ENCODE assay signal across 21 cellular contexts in genomic region chr4:15035152-15035551, GRCh38. TPM values are rescaled to one million over a fixed set of nuclear protein-coding genes. Genes with fewer than 3 reads are reported as not detected.
DNase-seq lines count a peak whose midpoint lies in the region; ATAC-seq, FAIRE-seq and TF ChIP-seq lines count a peak whose summit lies in the region.
"Had no signal": no experiment of that assay in that cellular context is flagged by ENCODE, and none has a peak within 500 bp of the region (broad histone marks: within the 10 kb centered on the region; RNA-seq: fewer than 3 reads in every experiment).

No MANE protein-coding gene starts in this region.

- TF ChIP-seq CTCF in K562 (IDR thresholded peaks at IDR 0.05 in 2 of 3, conservative IDR thresholded peaks at IDR 0.05 in 1 of 3; ENCODE audit: insufficient read depth in 2 of 3, low read depth in 1 of 3, low read length in 3 of 3) = no peak
- TF ChIP-seq CTCF in HepG2 (CRISPR knock-in tag; IDR thresholded peaks at IDR 0.05) = no peak
- TF ChIP-seq CTCF in Peyer's patch (IDR thresholded peaks at IDR 0.05) = no peak

- no TSS peak for BruUV-seq in K562 (replicated peaks; lab: Mats Ljungman, UMichigan)
- no TSS peak for BruUV-seq in HepG2 (replicated peaks; lab: Mats Ljungman, UMichigan)

- H4K20me1 ChIP-seq in K562 (replicated peaks; ENCODE audit: control insufficient read depth, insufficient read depth, low read length) (no peaks in the 10 kb centered on the region), HepG2 (ENCODE audit: insufficient read depth, low read length) (no peaks in the 10 kb centered on the region)

- in situ Hi-C loops in K562 (cut with MboI) = no loop called here
- in situ Hi-C loops in HepG2 (cut with HindIII; ENCODE audit: extremely low pct_ligation_motif_present, low pct_unique_long_range_greater_than_20kb) = no loop called here

- peak; percentile 49 to 99 for ATAC-seq in activated naive CD4-positive, alpha-beta T cell treated with anti-CD3 and anti-CD28 coated beads, Interleukin-2, amount 50 U/mL, for 72 hours
- ATAC-seq in K562 (peak; percentile 59; the same call in 2 of the 3 replicates), HepG2 (no peak), HG02763 (IDR thresholded peaks at IDR 0.05; ENCODE audit: unreplicated experiment) (no peak), HG03432 (IDR thresholded peaks at IDR 0.05; ENCODE audit: unreplicated experiment) (no peak)
- ATAC-seq: mucosa of descending colon had no signal

- TF ChIP-seq RAD21 in K562 (CRISPR knock-in tag; conservative IDR thresholded peaks at IDR 0.05 in 1 of 2, IDR thresholded peaks at IDR 0.05 in 1 of 2) (no peak), HepG2 (CRISPR knock-in tag; IDR thresholded peaks at IDR 0.05) (no peak)

- H2AFZ ChIP-seq in K562 (ENCODE audit: low read depth, low read length) = no peak overlapping the region
- H2AFZ ChIP-seq in HepG2 (ENCODE audit: low read length) = no peak overlapping the region

- peaks cover 0 to 17% of the 10 kb centered on the region in 2 donors for H3K36me3 Mint-ChIP-seq in activated naive CD4-positive, alpha-beta T cell treated with anti-CD3 and anti-CD28 coated beads, Interleukin-2, amount 50 U/mL, for 72 hours
- peaks cover 25% of the 10 kb centered on the region for H3K36me3 Mint-ChIP-seq in activated naive CD4-positive, alpha-beta T cell treated with anti-CD3 and anti-CD28 coated beads, Interleukin-2, amount 10 ng/mL, durations not matched to agents 7 days and 5 days

- H3K79me2 ChIP-seq in K562 (ENCODE audit: control insufficient read depth, insufficient read depth, low read length) (no peaks in the 10 kb centered on the region), HepG2 (ENCODE audit: insufficient read depth, low read length) (no peaks in the 10 kb centered on the region)

- intact Hi-C loops in K562 (cut with micrococcal nuclease) (no loop called here), HepG2 (cut with micrococcal nuclease; ENCODE audit: unreplicated experiment) (no loop called here)

- no peaks in the 10 kb centered on the region for H3K4me1 ChIP-seq in K562 (replicated peaks in 1 of 2; ENCODE audit: control insufficient read depth in 2 of 2, insufficient read depth in 2 of 2, low read length in 2 of 2)
- H3K4me1 ChIP-seq in HepG2 (ENCODE audit: insufficient read depth, low read length) = no peaks in the 10 kb centered on the region; the same call in 1 of the 2 replicates
- H3K4me1 ChIP-seq in Peyer's patch = peaks cover 0 to 8% (median 0%) of the 10 kb centered on the region in 4 donors

- POLR2A ChIA-PET in K562 (lab: Yijun Ruan, JAX) = interaction anchor here (1.2 to 1.3 kb wide), 2 partner anchors 15 to 20 kb away, joined by 3 read pairs; no protein-coding TSS in a partner anchor
- POLR2A ChIA-PET in HepG2 (lab: Yijun Ruan, JAX) = no interaction called here

- H3K4me2 ChIP-seq in K562 (ENCODE audit: insufficient read depth, low read length) = no peak overlapping the region
- no peak overlapping the region for H3K4me2 ChIP-seq in HepG2 (ENCODE audit: low read depth, low read length)

- H3K4me3 ChIP-seq in K562 = no peak overlapping the region
- no peak overlapping the region for H3K4me3 ChIP-seq in HepG2 (replicated peaks in 1 of 3; ENCODE audit: insufficient read depth in 1 of 3, low read depth in 2 of 3, low read length in 3 of 3)
- H3K4me3 ChIP-seq in Peyer's patch = no peak overlapping the region
- H3K4me3 ChIP-seq: mucosa of descending colon, ovary, SJSA1 had no signal

- no peaks in the 10 kb centered on the region for H3K27me3 Mint-ChIP-seq in activated naive CD4-positive, alpha-beta T cell treated with anti-CD3 and anti-CD28 coated beads, Interleukin-2, amount 10 ng/mL, durations not matched to agents 7 days and 5 days
- H3K27me3 Mint-ChIP-seq: activated CD4-positive, alpha-beta T cell treated with anti-CD3 and anti-CD28 coated beads, Interleukin-2, amount 10 ng/mL, durations not matched to agents 7 days and 5 days; CD8-positive, alpha-beta memory T cell had no signal

- no peaks in the 10 kb centered on the region for H3K27me3 ChIP-seq in K562 (ENCODE audit: control insufficient read depth in 2 of 2, insufficient read depth in 2 of 2, low read length in 2 of 2)
- no peaks in the 10 kb centered on the region for H3K27me3 ChIP-seq in HepG2 (ENCODE audit: control insufficient read depth in 1 of 2, insufficient read depth in 2 of 2, low read length in 2 of 2)
- H3K27me3 ChIP-seq in Peyer's patch = no peaks in the 10 kb centered on the region
- H3K27me3 ChIP-seq: ovary, SJSA1 had no signal

- DNase-seq in activated naive CD4-positive, alpha-beta T cell treated with anti-CD3 and anti-CD28 coated beads, Interleukin-2, amount 50 U/mL, for 72 hours (ENCODE audit: low spot score in 2 of 2) = no peak
- no peak for DNase-seq in activated naive CD4-positive, alpha-beta T cell treated with anti-CD3 and anti-CD28 coated beads, Interleukin-2, amount 10 ng/mL, durations not matched to agents 7 days and 5 days
- DNase-seq in K562 (ENCODE audit: extremely low read depth in 1 of 4, low spot score in 3 of 4) (peak in 2 of 4 experiments; percentile 5 to 11), HepG2 (ENCODE audit: low spot score) (peak; percentile 25), superior temporal gyrus (ENCODE audit: extremely low spot score) (peak; percentile 20), Peyer's patch (no peak)
- DNase-seq: activated CD4-positive, alpha-beta T cell treated with anti-CD3 and anti-CD28 coated beads, Interleukin-2, amount 10 ng/mL, durations not matched to agents 7 days and 5 days; activated effector memory CD4-positive, alpha-beta T cell treated with Interleukin-2 at 50 U/mL for 16 hours; CD8-positive, alpha-beta memory T cell; glutamatergic neuron; islet precursor cell; mucosa of descending colon; NCI-H1417 treated with DMSO at 0.1 percent for 48 hours; NCI-H345; ovary; stimulated activated CD4-positive, alpha-beta T cell treated with anti-CD3 and anti-CD28 coated beads, Interleukin-15, amount 100 ng/mL, for 24 hours had no signal

- CTCF ChIA-PET in activated naive CD4-positive, alpha-beta T cell treated with anti-CD3 and anti-CD28 coated beads, Interleukin-2, amount 10 ng/mL, durations not matched to agents 7 days and 5 days (lab: Charles Lee) = no interaction called here
- CTCF ChIA-PET in K562 (lab: Yijun Ruan, JAX; ENCODE audit: low intra/inter-chr PET ratio) = no interaction called here
- CTCF ChIA-PET in HepG2 (lab: Yijun Ruan, JAX; ENCODE audit: low intra/inter-chr PET ratio, low total read pairs) = no interaction called here

- H3K9ac ChIP-seq in K562 (ENCODE audit: insufficient read depth in 1 of 2, low read depth in 2 of 2, low read length in 2 of 2) (no peak overlapping the region), HepG2 (ENCODE audit: insufficient read depth, low read depth, low read length) (no peak overlapping the region)

- no peak overlapping the region for H3K27ac Mint-ChIP-seq in activated naive CD4-positive, alpha-beta T cell treated with anti-CD3 and anti-CD28 coated beads, Interleukin-2, amount 50 U/mL, for 72 hours
- no peak overlapping the region for H3K27ac Mint-ChIP-seq in activated naive CD4-positive, alpha-beta T cell treated with anti-CD3 and anti-CD28 coated beads, Interleukin-2, amount 10 ng/mL, durations not matched to agents 7 days and 5 days
- H3K27ac Mint-ChIP-seq: activated CD4-positive, alpha-beta T cell treated with anti-CD3 and anti-CD28 coated beads, Interleukin-2, amount 10 ng/mL, durations not matched to agents 7 days and 5 days had no signal

- peak; percentile 68 for FAIRE-seq in K562 (lab: Jason Lieb, UNC)
- FAIRE-seq in HepG2 (lab: Jason Lieb, UNC) = no peak
- FAIRE-seq: GM12891 had no signal

- H3K27ac ChIP-seq in K562 (ENCODE audit: extremely low read depth, low read depth, low read length) = no peak overlapping the region
- H3K27ac ChIP-seq in HepG2 (ENCODE audit: extremely low read length, insufficient read depth, low read length) = no peak overlapping the region
- no peak overlapping the region for H3K27ac ChIP-seq in Peyer's patch
- H3K27ac ChIP-seq: HL-60, SJSA1 had no signal

- H3K9me3 ChIP-seq in K562 (replicated peaks; ENCODE audit: control insufficient read depth, insufficient read depth, low read depth, low read length) = no peaks in the 10 kb centered on the region
- no peaks in the 10 kb centered on the region for H3K9me3 ChIP-seq in HepG2 (ENCODE audit: low read length)
- no peaks in the 10 kb centered on the region for H3K9me3 ChIP-seq in Peyer's patch
- H3K9me3 ChIP-seq: mucosa of descending colon, ovary, SJSA1 had no signal

- TF ChIP-seq POLR2A in K562 (conservative IDR thresholded peaks at IDR 0.05) (no peak), HepG2 (IDR thresholded peaks at IDR 0.05; ENCODE audit: insufficient read depth in 1 of 2, low read depth in 2 of 2, low read length in 2 of 2) (no peak), Peyer's patch (IDR thresholded peaks at IDR 0.05) (no peak)

- no peaks in the 10 kb centered on the region for H3K9me3 Mint-ChIP-seq in activated naive CD4-positive, alpha-beta T cell treated with anti-CD3 and anti-CD28 coated beads, Interleukin-2, amount 50 U/mL, for 72 hours
- no peaks in the 10 kb centered on the region for H3K9me3 Mint-ChIP-seq in activated naive CD4-positive, alpha-beta T cell treated with anti-CD3 and anti-CD28 coated beads, Interleukin-2, amount 10 ng/mL, durations not matched to agents 7 days and 5 days
- H3K9me3 Mint-ChIP-seq: activated CD4-positive, alpha-beta T cell treated with anti-CD3 and anti-CD28 coated beads, Interleukin-2, amount 10 ng/mL, durations not matched to agents 7 days and 5 days; CD8-positive, alpha-beta memory T cell had no signal

- H3K9me1 ChIP-seq in K562 (ENCODE audit: control insufficient read depth, insufficient read depth, low read length) = no peaks in the 10 kb centered on the region

- H3K36me3 ChIP-seq in K562 (ENCODE audit: control insufficient read depth, insufficient read depth, low read length) (peaks cover 12% of the 10 kb centered on the region; the same call in 1 of the 3 replicates), HepG2 (replicated peaks in 1 of 2; ENCODE audit: control insufficient read depth in 1 of 2, insufficient read depth in 2 of 2, low read length in 2 of 2) (peaks cover 0 to 8% of the 10 kb centered on the region in 2 experiments; a peak in 1 of 5 replicates), Peyer's patch (peaks cover 0 to 12% (median 0%) of the 10 kb centered on the region in 3 donors)
- H3K36me3 ChIP-seq: ovary, SJSA1 had no signal

- H3K4me1 Mint-ChIP-seq in activated naive CD4-positive, alpha-beta T cell treated with anti-CD3 and anti-CD28 coated beads, Interleukin-2, amount 10 ng/mL, durations not matched to agents 7 days and 5 days = no peaks in the 10 kb centered on the region

- H3K4me3 Mint-ChIP-seq in activated naive CD4-positive, alpha-beta T cell treated with anti-CD3 and anti-CD28 coated beads, Interleukin-2, amount 10 ng/mL, durations not matched to agents 7 days and 5 days = no peak overlapping the region
- H3K4me3 Mint-ChIP-seq: activated CD4-positive, alpha-beta T cell treated with anti-CD3 and anti-CD28 coated beads, Interleukin-2, amount 10 ng/mL, durations not matched to agents 7 days and 5 days; CD8-positive, alpha-beta memory T cell had no signal

- TF ChIP-seq EP300 in K562 (IDR thresholded peaks at IDR 0.05; ENCODE audit: low read length) = no peak
- TF ChIP-seq EP300 in HepG2 (IDR thresholded peaks at IDR 0.05; ENCODE audit: low read depth in 2 of 2, low read length in 2 of 2) = no peak
- TF ChIP-seq EP300 in HepG2 (CRISPR knock-in tag; IDR thresholded peaks at IDR 0.05; ENCODE audit: borderline replicate concordance) = no peak

RNA-seq across cellular contexts. Expression of gene CPEB2, which starts 32.9 kb away (rescaled TPM):
- 1 to 10 TPM; 7.1 to 7.5 TPM for total RNA-seq in activated naive CD4-positive, alpha-beta T cell treated with anti-CD3 and anti-CD28 coated beads, Interleukin-2, amount 50 U/mL, for 72 hours
- 3.0 and 10.5 TPM in 2 replicates for total RNA-seq in K562 (2011; cell fraction: chromatin; rRNA removed; ENCODE audit: low replicate concordance)
- total RNA-seq in K562 (2011; cell fraction: nucleolus; rRNA removed) = 1.3 and 1.5 TPM in 2 replicates
- 4.0 and 8.7 TPM in 2 replicates for total RNA-seq in K562 (2011; cell fraction: nucleoplasm; rRNA removed)
- total RNA-seq in K562 (2014; rRNA removed) (0.54 and 0.86 TPM in 2 replicates), K562 (2014; rRNA removed; fragmentation: Illumina TruSeq; extraction: Trizol) (2.1 and 3.0 TPM in 2 replicates), K562 (2015; rRNA removed; fragmentation: Illumina TruSeq; extraction: Trizol) (1.6 and 2.0 TPM in 2 replicates), K562 (2021) (3.0 and 3.2 TPM in 2 replicates), HepG2 (2016; rRNA removed; fragmentation: Illumina TruSeq; extraction: Trizol) (2.5 and 3.7 TPM in 2 replicates), Peyer's patch (10 to 100 TPM; 10.7 to 25.9 (median 19.8) TPM)
- polyA plus RNA-seq in K562 (2011; rRNA removed) (1.4 and 1.7 TPM in 2 replicates), K562 (2014; fragmentation: Illumina TruSeq; extraction: Trizol) (1.3 and 1.9 TPM in 2 replicates), K562 (2014; fragmentation: Nextera tagmentation; extraction: Ambion mirVana) (under 1 TPM; 0.39 to 0.41 TPM), K562 (2014; rRNA removed) (1.0 and 1.1 TPM in 2 replicates), HepG2 (2011; rRNA removed) (1.7 and 2.0 TPM in 2 replicates)
- polyA plus RNA-seq in K562 (2011; cell fraction: cytosol; rRNA removed) = 0.18 and 0.69 TPM in 2 replicates
- 2.9 and 4.5 TPM in 2 replicates for polyA plus RNA-seq in K562 (2011; cell fraction: nucleus; rRNA removed)
- 1.2 and 1.9 TPM in 2 replicates for polyA plus RNA-seq in K562 (2012)
- polyA minus RNA-seq in K562 (2011; rRNA and poly(A)+ RNA removed) = 3.5 and 3.9 TPM in 2 replicates
- 0.86 and 1.5 TPM in 2 replicates for polyA minus RNA-seq in K562 (2011; cell fraction: cytosol; rRNA and poly(A)+ RNA removed)
- 2.3 and 7.8 TPM in 2 replicates for polyA minus RNA-seq in K562 (2011; cell fraction: nucleus; rRNA and poly(A)+ RNA removed)
- 0.71 and 0.79 TPM in 2 replicates for total RNA-seq in HepG2 (2016; cell fraction: cytosol; rRNA removed; fragmentation: Illumina TruSeq; extraction: Trizol; ENCODE audit: low read depth)
- total RNA-seq in HepG2 (2016; cell fraction: insoluble cytoplasmic fraction; rRNA removed; fragmentation: Illumina TruSeq; extraction: Trizol) = 1.9 and 3.2 TPM in 2 replicates
- 1.7 and 3.0 TPM in 2 replicates for total RNA-seq in HepG2 (2016; cell fraction: membrane; rRNA removed; fragmentation: Illumina TruSeq; extraction: Trizol)
- 6.3 and 8.0 TPM in 2 replicates for total RNA-seq in HepG2 (2016; cell fraction: nucleus; rRNA removed; fragmentation: Illumina TruSeq; extraction: Trizol)
- polyA plus RNA-seq in HepG2 (2011; cell fraction: cytosol; rRNA removed) = 0.62 and 1.2 TPM in 2 replicates
- 2.9 and 3.1 TPM in 2 replicates for polyA plus RNA-seq in HepG2 (2011; cell fraction: nucleus; rRNA removed)
- 2.4 and 3.2 TPM in 2 replicates for polyA plus RNA-seq in HepG2 (2012)
- polyA plus RNA-seq in HepG2 (2016; cell fraction: cytosol; fragmentation: Illumina TruSeq; extraction: Trizol; ENCODE audit: low read depth) = 0.11 and 0.24 TPM in 2 replicates
- polyA plus RNA-seq in HepG2 (2016; cell fraction: insoluble cytoplasmic fraction; fragmentation: Illumina TruSeq; extraction: Trizol; ENCODE audit: low read depth) = 3.4 and 3.9 TPM in 2 replicates
- 0.50 and 0.65 TPM in 2 replicates for polyA plus RNA-seq in HepG2 (2016; cell fraction: membrane; fragmentation: Illumina TruSeq; extraction: Trizol; ENCODE audit: low read depth)
- 5.9 and 6.9 TPM in 2 replicates for polyA plus RNA-seq in HepG2 (2016; cell fraction: nucleus; fragmentation: Illumina TruSeq; extraction: Trizol; ENCODE audit: insufficient read depth, low read depth)
- 1.7 and 3.5 TPM in 2 replicates for polyA minus RNA-seq in HepG2 (2011; rRNA and poly(A)+ RNA removed; ENCODE audit: low replicate concordance)
- 2.7 and 6.6 TPM in 2 replicates for polyA minus RNA-seq in HepG2 (2011; cell fraction: cytosol; rRNA and poly(A)+ RNA removed)
- polyA minus RNA-seq in HepG2 (2011; cell fraction: nucleus; rRNA and poly(A)+ RNA removed) = 9.8 and 12.8 TPM in 2 replicates

Comparison
In these comparisons a context has a peak if more than half of its experiments do, and no peak if none do; other contexts are left out.
1. ATAC-seq: peak in activated naive CD4-positive, alpha-beta T cell treated with anti-CD3 and anti-CD28 coated beads, Interleukin-2, amount 50 U/mL, for 72 hours (2 of 2) and K562 (single experiment); none in HepG2 (single experiment), HG02763 (single experiment) and HG03432 (single experiment).
2. DNase-seq: peak in HepG2 (single experiment) and superior temporal gyrus (single experiment); none in activated naive CD4-positive, alpha-beta T cell treated with anti-CD3 and anti-CD28 coated beads, Interleukin-2, amount 50 U/mL, for 72 hours (0 of 2), activated naive CD4-positive, alpha-beta T cell treated with anti-CD3 and anti-CD28 coated beads, Interleukin-2, amount 10 ng/mL, durations not matched to agents 7 days and 5 days (single experiment) and Peyer's patch (0 of 3).